12 cellular contexts compared by ENCODE assay signal in the genomic region with DNA sequence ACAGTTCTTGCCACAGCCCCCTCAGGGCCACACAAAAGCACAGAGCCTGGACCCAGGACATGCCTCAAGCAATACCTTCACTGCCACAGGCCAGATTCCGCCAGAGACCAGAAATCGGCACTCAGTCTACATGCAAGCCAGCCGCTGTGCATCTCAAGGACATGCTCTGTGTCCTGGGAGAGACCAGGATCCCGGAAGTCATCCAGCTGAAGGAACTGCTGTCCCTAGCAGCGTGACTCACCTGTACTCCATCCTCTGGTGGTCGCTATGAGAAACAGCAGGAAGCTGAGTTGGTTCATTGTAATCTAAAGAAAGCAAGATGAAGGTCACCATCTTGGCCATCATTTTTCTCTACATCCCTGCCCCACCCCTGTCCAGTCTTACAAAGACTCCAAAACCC. TPM values are rescaled to one million over a fixed set of nuclear protein-coding genes. Genes with fewer than 3 reads are reported as not detected.
A peak's percentile ranks its signal among the peaks of the same experiment; 100 is the strongest.
DNase-seq lines count a peak whose midpoint lies in the region; FAIRE-seq and TF ChIP-seq lines count a peak whose summit lies in the region.
"Had no signal": no experiment of that assay in that cellular context is flagged by ENCODE, and none has a peak within 500 bp of the region (broad histone marks: within the 10 kb centered on the region; RNA-seq: fewer than 3 reads in every experiment).

No MANE protein-coding gene starts in this region.

- no peak overlapping the region for H3K4me3 ChIP-seq in fibroblast of villous mesenchyme (ENCODE audit: low read depth, low read length)
- H3K4me3 ChIP-seq: BLaER1 had no signal

- TF ChIP-seq CTCF in 22Rv1 (IDR thresholded peaks at IDR 0.05) (peak; percentile 31; the same call in 1 of the 2 replicates), GM12874 (IDR thresholded peaks at IDR 0.05; ENCODE audit: insufficient read depth, low read depth, low read length) (peak; percentile 63), fibroblast of villous mesenchyme (IDR thresholded peaks at IDR 0.05; ENCODE audit: insufficient read depth, low read depth, low read length) (peak; percentile 2)

- FAIRE-seq in frontal cortex (lab: Jason Lieb, UNC) = no peak
- FAIRE-seq: colon had no signal

- DNase-seq in NAMALWA (ENCODE audit: low spot score) = peak; percentile 67
- no peak for DNase-seq in fibroblast of villous mesenchyme (ENCODE audit: low read depth)
- no peak for DNase-seq in activated naive CD4-positive, alpha-beta T cell (lab: John Stamatoyannopoulos, UW)
- no peak for DNase-seq in mesenteric fat pad (ENCODE audit: low spot score)
- no peak for DNase-seq in frontal cortex (ENCODE audit: low spot score in 2 of 2)
- no peak for DNase-seq in GM19238 (ENCODE audit: insufficient read length, low spot score)
- DNase-seq: NCI-H524 treated with DMSO at 0.1 percent for 48 hours had no signal

- H3K27ac ChIP-seq in 22Rv1 = no peak overlapping the region
- H3K27ac ChIP-seq: BLaER1 had no signal

RNA-seq across cellular contexts. Expression of a gene that starts 0.4 kb away (rescaled TPM):
- not detected in 2 replicates for total RNA-seq in fibroblast of villous mesenchyme
- total RNA-seq in mesenteric fat pad = 0.48 TPM
- not detected for total RNA-seq in frontal cortex
- total RNA-seq: activated T-helper 17 cell treated with anti-CD3 and anti-CD28 coated beads, Interleukin-2, amount 50 U/mL, for 72 hours had no signal

RNA-seq across cellular contexts. Expression of a gene that starts 21.9 kb away (rescaled TPM):
- total RNA-seq in fibroblast of villous mesenchyme (not detected in 2 replicates), mesenteric fat pad (0.39 TPM), frontal cortex (not detected)

Comparison
In these comparisons a context has a peak if more than half of its experiments do, and no peak if none do; other contexts are left out.
1. CTCF ChIP-seq: peak in every context shown above with its lines; median percentile 63 in GM12874; 31 in 22Rv1; 2 in fibroblast of villous mesenchyme.